ENCODE assay signal across 9 cellular contexts in the genomic region with DNA sequence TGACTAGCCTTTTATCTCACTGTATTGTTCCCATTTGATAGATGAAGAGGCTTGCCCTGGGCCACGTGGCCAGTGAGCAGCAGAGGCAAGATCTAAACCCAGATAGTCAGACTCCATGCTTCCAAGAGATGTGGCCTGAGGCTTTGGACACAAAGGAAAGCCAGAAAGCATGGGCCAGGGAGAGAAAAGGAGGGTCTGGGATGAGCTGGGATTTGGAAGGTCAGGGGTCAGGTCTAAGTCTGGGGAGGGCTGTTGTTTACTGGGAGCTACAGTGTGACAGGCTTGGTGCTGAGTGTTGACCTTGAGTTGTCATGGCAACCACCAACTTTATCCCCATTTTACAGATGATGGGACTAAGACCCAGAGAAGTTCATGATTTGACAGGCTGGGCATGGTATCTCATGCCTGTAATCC. TPM values are rescaled to one million over a fixed set of nuclear protein-coding genes. Genes with fewer than 3 reads are reported as not detected.
DNase-seq lines count a peak whose midpoint lies in the region; ATAC-seq and TF ChIP-seq lines count a peak whose summit lies in the region.
"Had no signal": no experiment of that assay in that cellular context is flagged by ENCODE, and none has a peak within 500 bp of the region (broad histone marks: within the 10 kb centered on the region; RNA-seq: fewer than 3 reads in every experiment).

No MANE protein-coding gene starts in this region.

- H3K4me3 Mint-ChIP-seq in activated CD8-positive, alpha-beta T cell treated with anti-CD3 and anti-CD28 coated beads for 36 hours, result peak overlapping the region; percentile 78
- peak overlapping the region in 5 of 8 donors; percentile 41 to 53 (median 49) for H3K4me3 Mint-ChIP-seq in naive B cell

- TF ChIP-seq POLR2A in body of pancreas (IDR thresholded peaks at IDR 0.05), result no peak

- POLR2A ChIA-PET in activated CD8-positive, alpha-beta T cell treated with anti-CD3 and anti-CD28 coated beads for 36 hours (lab: Charles Lee), result interaction anchor here (0.9 kb wide), 1 partner anchor 284 kb away, joined by 3 read pairs; no protein-coding TSS in a partner anchor

- WGBS in body of pancreas, 2 donors, result 29 to 44% methylated on average over 1 of the region's 1 CpG

- H3K27me3 Mint-ChIP-seq in activated CD8-positive, alpha-beta T cell treated with anti-CD3 and anti-CD28 coated beads for 36 hours, result no peaks in the 10 kb centered on the region
- no peaks in the 10 kb centered on the region for H3K27me3 Mint-ChIP-seq in naive B cell
- H3K27me3 Mint-ChIP-seq: activated B cell treated with CpG ODN at 0.5 μM for 24 hours had no signal

- no peak for ATAC-seq in activated CD8-positive, alpha-beta T cell treated with anti-CD3 and anti-CD28 coated beads for 36 hours
- no peak for ATAC-seq in naive B cell (ENCODE audit: low read depth in 2 of 2)
- ATAC-seq in body of pancreas, result no peak
- ATAC-seq in HG03139 (IDR thresholded peaks at IDR 0.05; ENCODE audit: unreplicated experiment), result no peak

- no peak overlapping the region for H3K27ac Mint-ChIP-seq in activated CD8-positive, alpha-beta T cell treated with anti-CD3 and anti-CD28 coated beads for 36 hours
- no peak overlapping the region for H3K27ac Mint-ChIP-seq in naive B cell
- H3K27ac Mint-ChIP-seq: activated B cell treated with CpG ODN at 0.5 μM for 24 hours had no signal

- CTCF ChIA-PET in activated CD8-positive, alpha-beta T cell treated with anti-CD3 and anti-CD28 coated beads for 36 hours (lab: Charles Lee), result interaction anchor here (1.1 to 2.0 kb wide), 2 partner anchors 12 to 117 kb away, joined by 4 to 6 read pairs; no protein-coding TSS in a partner anchor

- H3K36me3 ChIP-seq in body of pancreas (replicated peaks in 1 of 2; ENCODE audit: insufficient read depth in 1 of 2, low read depth in 2 of 2), result no peaks in the 10 kb centered on the region

- no peak overlapping the region for H3K4me3 ChIP-seq in body of pancreas

- DNase-seq in GM10266 (ENCODE audit: extremely low spot score) (peak; percentile 11), naive B cell (no peak), body of pancreas (no peak)
- DNase-seq in activated CD8-positive, alpha-beta T cell treated with anti-CD3 and anti-CD28 coated beads for 36 hours, result no peak
- DNase-seq in stimulated activated CD4-positive, alpha-beta T cell treated with anti-CD3 and anti-CD28 coated beads, Interleukin-12 subunit alpha, Interleukin-12 subunit beta, amount 100 ng/mL, for 4 hours, result no peak
- DNase-seq: activated B cell treated with CpG ODN at 0.5 μM for 24 hours; stimulated activated CD4-positive, alpha-beta T cell treated with anti-CD3 and anti-CD28 coated beads, Interleukin-15, amount 100 ng/mL, for 24 hours had no signal

- H3K27me3 ChIP-seq in body of pancreas, result no peaks in the 10 kb centered on the region
- H3K27me3 ChIP-seq: vagina had no signal

- peaks cover 34% of the 10 kb centered on the region for H3K4me1 ChIP-seq in body of pancreas

- no peak overlapping the region for H3K27ac ChIP-seq in body of pancreas
- H3K27ac ChIP-seq: vagina had no signal

- TF ChIP-seq CTCF in GM10266 (IDR thresholded peaks at IDR 0.05; ENCODE audit: control insufficient read depth, insufficient read depth, low read depth, missing control alignments), result no peak
- TF ChIP-seq CTCF in activated CD8-positive, alpha-beta T cell treated with anti-CD3 and anti-CD28 coated beads for 36 hours (IDR thresholded peaks at IDR 0.05), result no peak
- TF ChIP-seq CTCF in body of pancreas (IDR thresholded peaks at IDR 0.05), result no peak

- no peaks in the 10 kb centered on the region for H3K9me3 Mint-ChIP-seq in activated CD8-positive, alpha-beta T cell treated with anti-CD3 and anti-CD28 coated beads for 36 hours
- H3K9me3 Mint-ChIP-seq in naive B cell, result no peaks in the 10 kb centered on the region
- H3K9me3 Mint-ChIP-seq: activated B cell treated with CpG ODN at 0.5 μM for 24 hours had no signal

- peaks cover 3% of the 10 kb centered on the region for H3K36me3 Mint-ChIP-seq in activated CD8-positive, alpha-beta T cell treated with anti-CD3 and anti-CD28 coated beads for 36 hours (ENCODE audit: low read depth)
- H3K36me3 Mint-ChIP-seq in naive B cell, result no peaks in the 10 kb centered on the region

- peaks cover 21% of the 10 kb centered on the region for H3K4me1 Mint-ChIP-seq in activated CD8-positive, alpha-beta T cell treated with anti-CD3 and anti-CD28 coated beads for 36 hours (ENCODE audit: low read depth)
- H3K4me1 Mint-ChIP-seq in naive B cell, result peaks cover 17 to 25% (median 18%) of the 10 kb centered on the region in 3 donors

- H3K9me3 ChIP-seq in body of pancreas, result no peaks in the 10 kb centered on the region
- H3K9me3 ChIP-seq: vagina had no signal

- intact Hi-C loops in activated CD8-positive, alpha-beta T cell treated with anti-CD3 and anti-CD28 coated beads for 36 hours (cut with micrococcal nuclease), result no loop called here
- intact Hi-C loops in body of pancreas (cut with DNase I), result no loop called here

RNA-seq across cellular contexts. Expression of a gene that starts 2.1 kb away (rescaled TPM):
- total RNA-seq in activated CD8-positive, alpha-beta T cell treated with anti-CD3 and anti-CD28 coated beads for 36 hours, result 1 to 10 TPM; 3.4 to 3.8 TPM
- under 1 TPM in 5 of 6 donors, not detected in 1; 0.09 to 0.45 (median 0.33) TPM for polyA plus RNA-seq in naive B cell (ENCODE audit: low read depth in 6 of 6)
- total RNA-seq in body of pancreas, result 1 to 10 TPM in 1 of 2 donors, under 1 TPM in 1; 0.99 to 3.4 TPM

RNA-seq across cellular contexts. Expression of a gene that starts 30.0 kb away (rescaled TPM):
- total RNA-seq in activated CD8-positive, alpha-beta T cell treated with anti-CD3 and anti-CD28 coated beads for 36 hours, result 1 to 10 TPM; 4.1 to 4.4 TPM
- polyA plus RNA-seq in naive B cell (ENCODE audit: low read depth in 6 of 6), result 10 to 100 TPM in 5 of 6 donors, 1 to 10 TPM in 1; 9.0 to 18.1 (median 12.3) TPM
- total RNA-seq in body of pancreas, result 10 to 100 TPM in 1 of 2 donors, 1 to 10 TPM in 1; 2.3 to 19.1 TPM

RNA-seq across cellular contexts. Expression of a gene that starts 30.7 kb away (rescaled TPM):
- under 1 TPM in 1 of 2 experiments, not detected in 1; 0.16 TPM for total RNA-seq in activated CD8-positive, alpha-beta T cell treated with anti-CD3 and anti-CD28 coated beads for 36 hours
- under 1 TPM in 1 of 6 donors, not detected in 5; 0.80 TPM for polyA plus RNA-seq in naive B cell (ENCODE audit: low read depth in 6 of 6)
- total RNA-seq in body of pancreas, result 10 to 100 TPM; 14.8 to 16.3 TPM
- total RNA-seq: activated B cell treated with CpG ODN at 0.5 μM for 24 hours had no signal

RNA-seq across cellular contexts. Expression of a gene that starts 46.0 kb away (rescaled TPM):
- total RNA-seq in activated CD8-positive, alpha-beta T cell treated with anti-CD3 and anti-CD28 coated beads for 36 hours, result 100 to 1,000 TPM; 123 to 131 TPM
- polyA plus RNA-seq in naive B cell (ENCODE audit: low read depth in 6 of 6), result 10 to 100 TPM; 25.9 to 49.9 (median 36.9) TPM
- total RNA-seq in body of pancreas, result 10 to 100 TPM; 45.5 to 50.1 TPM

RNA-seq across cellular contexts. Expression of a gene that starts 57.0 kb away (rescaled TPM):
- total RNA-seq in activated CD8-positive, alpha-beta T cell treated with anti-CD3 and anti-CD28 coated beads for 36 hours, result under 1 TPM; 0.58 to 0.72 TPM
- polyA plus RNA-seq in naive B cell (ENCODE audit: low read depth in 6 of 6), result 1 to 10 TPM in 1 of 6 donors, under 1 TPM in 4, not detected in 1; 0.20 to 1.1 (median 0.61) TPM
- 1 to 10 TPM; 2.3 to 3.0 TPM for total RNA-seq in body of pancreas

Comparison
In these comparisons a context has a peak if more than half of its experiments do, and no peak if none do; other contexts are left out.
1. RNA of a gene that starts 30.7 kb away (total RNA-seq): 14.8 to 16.3 TPM in body of pancreas; 0.16 TPM in activated CD8-positive, alpha-beta T cell treated with anti-CD3 and anti-CD28 coated beads for 36 hours; every median in the first group is over 10 times any median in the second.